In genomic region chr16:86534779-86535605, GRCh38 we compare ENCODE assay signal across 19 cellular contexts. TPM values are rescaled to one million over a fixed set of nuclear protein-coding genes. Genes with fewer than 3 reads are reported as not detected.
A peak's percentile ranks its signal among the peaks of the same experiment; 100 is the strongest.
DNase-seq lines count a peak whose midpoint lies in the region; ATAC-seq, FAIRE-seq and TF ChIP-seq lines count a peak whose summit lies in the region.
"Had no signal": no experiment of that assay in that cellular context is flagged by ENCODE, and none has a peak within 500 bp of the region (broad histone marks: within the 10 kb centered on the region; RNA-seq: fewer than 3 reads in every experiment).

No MANE protein-coding gene starts in this region.

- H3K36me3 ChIP-seq in osteoblast (ENCODE audit: insufficient read depth, low read length) (peaks cover 32% of the 10 kb centered on the region), HepG2 (replicated peaks in 1 of 2; ENCODE audit: control insufficient read depth in 1 of 2, insufficient read depth in 2 of 2, low read length in 2 of 2) (peaks cover 5 to 33% of the 10 kb centered on the region in 2 experiments; a peak in 4 of 5 replicates)

- H4K20me1 ChIP-seq in osteoblast (ENCODE audit: insufficient read depth, low read length) (peaks cover 2% of the 10 kb centered on the region), HepG2 (ENCODE audit: insufficient read depth, low read length) (no peaks in the 10 kb centered on the region)

- FAIRE-seq in HepG2 (lab: Jason Lieb, UNC), result no peak

- H3K9me3 ChIP-seq in osteoblast (ENCODE audit: low read depth, low read length) (no peaks in the 10 kb centered on the region), HepG2 (ENCODE audit: low read length) (no peaks in the 10 kb centered on the region)
- H3K9me3 ChIP-seq: BLaER1 treated with 17β-estradiol and CSF1 and Interleukin-3, amounts not matched to agents 10 nM and 100 nM had no signal

- no peak for ATAC-seq in HepG2
- ATAC-seq: K562 had no signal

- no peak for TF ChIP-seq POLR2A in HepG2 (IDR thresholded peaks at IDR 0.05; ENCODE audit: insufficient read depth in 1 of 2, low read depth in 2 of 2, low read length in 2 of 2)

- H3K79me2 ChIP-seq in osteoblast (ENCODE audit: insufficient read depth, low read length) (no peaks in the 10 kb centered on the region), HepG2 (ENCODE audit: insufficient read depth, low read length) (no peaks in the 10 kb centered on the region)

- H3K4me3 ChIP-seq in osteoblast (ENCODE audit: insufficient read depth, low read length) (no peak overlapping the region), HepG2 (replicated peaks in 1 of 3; ENCODE audit: insufficient read depth in 1 of 3, low read depth in 2 of 3, low read length in 3 of 3) (no peak overlapping the region)
- H3K4me3 ChIP-seq: BLaER1 treated with 17β-estradiol and CSF1 and Interleukin-3, amounts not matched to agents 10 nM and 100 nM; K562 had no signal

- no peak for TF ChIP-seq RAD21 in HepG2 (CRISPR knock-in tag; IDR thresholded peaks at IDR 0.05)

- POLR2A ChIA-PET in HepG2 (lab: Yijun Ruan, JAX), result no interaction called here

- no peak overlapping the region for H2AFZ ChIP-seq in osteoblast (ENCODE audit: low read length)
- H2AFZ ChIP-seq in HepG2 (ENCODE audit: low read length), result no peak overlapping the region

- CTCF ChIA-PET in HepG2 (lab: Yijun Ruan, JAX; ENCODE audit: low intra/inter-chr PET ratio, low total read pairs), result no interaction called here

- TF ChIP-seq EP300 in HepG2 (IDR thresholded peaks at IDR 0.05; ENCODE audit: low read depth in 2 of 2, low read length in 2 of 2) (no peak), HepG2 (CRISPR knock-in tag; IDR thresholded peaks at IDR 0.05; ENCODE audit: borderline replicate concordance) (no peak)

- H3K27ac ChIP-seq in osteoblast (ENCODE audit: low read depth, low read length) (no peak overlapping the region), HepG2 (ENCODE audit: extremely low read length, insufficient read depth, low read length) (no peak overlapping the region)
- H3K27ac ChIP-seq: BLaER1 treated with 17β-estradiol and CSF1 and Interleukin-3, amounts not matched to agents 10 nM and 100 nM; HL-60; RWPE1 had no signal

- no TSS peak for BruUV-seq in HepG2 (replicated peaks; lab: Mats Ljungman, UMichigan)

- peak in 45 of 58 donors; percentile 13 to 86 (median 52) for DNase-seq in anterior cingulate cortex (lab: John Stamatoyannopoulos, UW)
- peak; percentile 33 to 68 for DNase-seq in hippocampal formation (lab: John Stamatoyannopoulos, UW)
- DNase-seq in osteoblast (ENCODE audit: insufficient read length, low spot score, missing footprints), result peak; percentile 38
- peak; percentile 68 for DNase-seq in superior temporal gyrus (ENCODE audit: extremely low spot score)
- no peak for DNase-seq in H4 (ENCODE audit: low spot score)
- no peak for DNase-seq in T-helper 2 cell
- DNase-seq in HepG2 (ENCODE audit: low spot score), result no peak
- DNase-seq: HFFc6; NCI-H1048; NCI-H2107; NCI-H345; NCI-H69; NK-92 treated with Interleukin-12 subunit alpha and Interleukin-12 subunit beta, amount 100 ng/mL, for 24 hours; OCI-M1 had no signal

- WGBS in HepG2 (ENCODE audit: low lambda C conversion rate), result 90% methylated on average over 17 of the region's 18 CpGs

- H3K4me2 ChIP-seq in osteoblast (ENCODE audit: insufficient read depth, low read length) (no peak overlapping the region), HepG2 (ENCODE audit: low read depth, low read length) (no peak overlapping the region)
- H3K4me2 ChIP-seq: BLaER1 treated with 17β-estradiol and CSF1 and Interleukin-3, amounts not matched to agents 10 nM and 100 nM had no signal

- H3K4me1 ChIP-seq in osteoblast (ENCODE audit: insufficient read depth, low read length) (no peaks in the 10 kb centered on the region), HepG2 (ENCODE audit: insufficient read depth, low read length) (no peaks in the 10 kb centered on the region)
- H3K4me1 ChIP-seq: BLaER1 treated with 17β-estradiol and CSF1 and Interleukin-3, amounts not matched to agents 10 nM and 100 nM had no signal

- intact Hi-C loops in HepG2 (cut with micrococcal nuclease; ENCODE audit: unreplicated experiment), result no loop called here

- no peak overlapping the region for H3K9ac ChIP-seq in HepG2 (ENCODE audit: insufficient read depth, low read depth, low read length)
- H3K9ac ChIP-seq: BLaER1 treated with 17β-estradiol and CSF1 and Interleukin-3, amounts not matched to agents 10 nM and 100 nM had no signal

- H3K27me3 ChIP-seq in osteoblast (ENCODE audit: insufficient read depth, low read length) (no peaks in the 10 kb centered on the region), HepG2 (ENCODE audit: control insufficient read depth in 1 of 2, insufficient read depth in 2 of 2, low read length in 2 of 2) (no peaks in the 10 kb centered on the region)
- H3K27me3 ChIP-seq: BLaER1 treated with 17β-estradiol and CSF1 and Interleukin-3, amounts not matched to agents 10 nM and 100 nM had no signal

- in situ Hi-C loops in HepG2 (cut with HindIII; ENCODE audit: extremely low pct_ligation_motif_present, low pct_unique_long_range_greater_than_20kb), result no loop called here

- TF ChIP-seq CTCF in osteoblast (IDR thresholded peaks at IDR 0.05; ENCODE audit: extremely low read depth, low read depth, low read length) (no peak), HepG2 (CRISPR knock-in tag; IDR thresholded peaks at IDR 0.05) (no peak)

RNA-seq across cellular contexts. Expression of gene MTHFSD, which starts 20.0 kb away (rescaled TPM):
- total RNA-seq in osteoblast (18.5 and 20.3 TPM in 2 replicates), HepG2 (2016; rRNA removed; fragmentation: Illumina TruSeq; extraction: Trizol) (8.9 and 16.3 TPM in 2 replicates)
- 9.6 and 10.0 TPM in 2 replicates for total RNA-seq in H4 (2014; rRNA removed; shearing (Covaris generic))
- total RNA-seq in HepG2 (2016; cell fraction: cytosol; rRNA removed; fragmentation: Illumina TruSeq; extraction: Trizol; ENCODE audit: low read depth), result 3.0 and 3.2 TPM in 2 replicates
- 9.5 and 14.5 TPM in 2 replicates for total RNA-seq in HepG2 (2016; cell fraction: insoluble cytoplasmic fraction; rRNA removed; fragmentation: Illumina TruSeq; extraction: Trizol)
- 6.0 and 6.1 TPM in 2 replicates for total RNA-seq in HepG2 (2016; cell fraction: membrane; rRNA removed; fragmentation: Illumina TruSeq; extraction: Trizol)
- total RNA-seq in HepG2 (2016; cell fraction: nucleus; rRNA removed; fragmentation: Illumina TruSeq; extraction: Trizol), result 21.7 and 25.7 TPM in 2 replicates
- 14.2 and 15.8 TPM in 2 replicates for polyA plus RNA-seq in HepG2 (2011; rRNA removed)
- 5.8 and 6.4 TPM in 2 replicates for polyA plus RNA-seq in HepG2 (2011; cell fraction: cytosol; rRNA removed)
- 85.9 and 86.6 TPM in 2 replicates for polyA plus RNA-seq in HepG2 (2011; cell fraction: nucleus; rRNA removed)
- polyA plus RNA-seq in HepG2 (2012), result 8.3 and 11.3 TPM in 2 replicates
- polyA plus RNA-seq in HepG2 (2016; cell fraction: cytosol; fragmentation: Illumina TruSeq; extraction: Trizol; ENCODE audit: low read depth), result 1.9 and 2.3 TPM in 2 replicates
- 9.8 and 13.1 TPM in 2 replicates for polyA plus RNA-seq in HepG2 (2016; cell fraction: insoluble cytoplasmic fraction; fragmentation: Illumina TruSeq; extraction: Trizol; ENCODE audit: low read depth)
- polyA plus RNA-seq in HepG2 (2016; cell fraction: membrane; fragmentation: Illumina TruSeq; extraction: Trizol; ENCODE audit: low read depth), result 4.8 and 5.1 TPM in 2 replicates
- 28.2 and 29.9 TPM in 2 replicates for polyA plus RNA-seq in HepG2 (2016; cell fraction: nucleus; fragmentation: Illumina TruSeq; extraction: Trizol; ENCODE audit: insufficient read depth, low read depth)
- polyA minus RNA-seq in HepG2 (2011; rRNA and poly(A)+ RNA removed; ENCODE audit: low replicate concordance), result 27.7 and 27.8 TPM in 2 replicates
- 5.9 and 9.4 TPM in 2 replicates for polyA minus RNA-seq in HepG2 (2011; cell fraction: cytosol; rRNA and poly(A)+ RNA removed)
- 76.5 and 82.9 TPM in 2 replicates for polyA minus RNA-seq in HepG2 (2011; cell fraction: nucleus; rRNA and poly(A)+ RNA removed)

RNA-seq across cellular contexts. Expression of gene FOXF1, which starts 24.7 kb away (rescaled TPM):
- total RNA-seq in osteoblast (not detected in 2 replicates), HepG2 (2016; rRNA removed; fragmentation: Illumina TruSeq; extraction: Trizol) (not detected in 2 replicates)
- 12.3 and 20.2 TPM in 2 replicates for total RNA-seq in H4 (2014; rRNA removed; shearing (Covaris generic))
- total RNA-seq in HepG2 (2016; cell fraction: cytosol; rRNA removed; fragmentation: Illumina TruSeq; extraction: Trizol; ENCODE audit: low read depth), result not detected in 2 replicates
- not detected in 2 replicates for total RNA-seq in HepG2 (2016; cell fraction: insoluble cytoplasmic fraction; rRNA removed; fragmentation: Illumina TruSeq; extraction: Trizol)
- total RNA-seq in HepG2 (2016; cell fraction: membrane; rRNA removed; fragmentation: Illumina TruSeq; extraction: Trizol), result not detected in 2 replicates
- not detected in 2 replicates for total RNA-seq in HepG2 (2016; cell fraction: nucleus; rRNA removed; fragmentation: Illumina TruSeq; extraction: Trizol)
- polyA plus RNA-seq in HepG2 (2011; rRNA removed), result not detected in 2 replicates
- not detected in 2 replicates for polyA plus RNA-seq in HepG2 (2011; cell fraction: cytosol; rRNA removed)
- polyA plus RNA-seq in HepG2 (2011; cell fraction: nucleus; rRNA removed), result not detected in 2 replicates
- polyA plus RNA-seq in HepG2 (2012), result not detected in 2 replicates
- polyA plus RNA-seq in HepG2 (2016; cell fraction: cytosol; fragmentation: Illumina TruSeq; extraction: Trizol; ENCODE audit: low read depth), result not detected in 2 replicates
- not detected in 2 replicates for polyA plus RNA-seq in HepG2 (2016; cell fraction: insoluble cytoplasmic fraction; fragmentation: Illumina TruSeq; extraction: Trizol; ENCODE audit: low read depth)
- not detected in 2 replicates for polyA plus RNA-seq in HepG2 (2016; cell fraction: membrane; fragmentation: Illumina TruSeq; extraction: Trizol; ENCODE audit: low read depth)
- polyA plus RNA-seq in HepG2 (2016; cell fraction: nucleus; fragmentation: Illumina TruSeq; extraction: Trizol; ENCODE audit: insufficient read depth, low read depth), result not detected in 2 replicates
- 5.0 TPM in 1 of 2 replicates, not detected in the other for polyA minus RNA-seq in HepG2 (2011; rRNA and poly(A)+ RNA removed; ENCODE audit: low replicate concordance)
- not detected in 2 replicates for polyA minus RNA-seq in HepG2 (2011; cell fraction: cytosol; rRNA and poly(A)+ RNA removed)
- not detected in 2 replicates for polyA minus RNA-seq in HepG2 (2011; cell fraction: nucleus; rRNA and poly(A)+ RNA removed)
- total RNA-seq: H1 had no signal
- polyA plus RNA-seq: K562 had no signal

RNA-seq across cellular contexts. Expression of gene FOXC2, which starts 31.6 kb away (rescaled TPM):
- 2.2 and 2.4 TPM in 2 replicates for total RNA-seq in osteoblast
- 0.12 and 0.60 TPM in 2 replicates for total RNA-seq in H4 (2014; rRNA removed; shearing (Covaris generic))
- total RNA-seq in HepG2 (2016; rRNA removed; fragmentation: Illumina TruSeq; extraction: Trizol), result not detected in 2 replicates
- not detected in 2 replicates for total RNA-seq in HepG2 (2016; cell fraction: cytosol; rRNA removed; fragmentation: Illumina TruSeq; extraction: Trizol; ENCODE audit: low read depth)
- total RNA-seq in HepG2 (2016; cell fraction: insoluble cytoplasmic fraction; rRNA removed; fragmentation: Illumina TruSeq; extraction: Trizol), result not detected in 2 replicates
- total RNA-seq in HepG2 (2016; cell fraction: membrane; rRNA removed; fragmentation: Illumina TruSeq; extraction: Trizol), result not detected in 2 replicates
- not detected in 2 replicates for total RNA-seq in HepG2 (2016; cell fraction: nucleus; rRNA removed; fragmentation: Illumina TruSeq; extraction: Trizol)
- polyA plus RNA-seq in HepG2 (2011; rRNA removed), result 0.05 TPM in 1 of 2 replicates, not detected in the other
- polyA plus RNA-seq in HepG2 (2011; cell fraction: cytosol; rRNA removed), result not detected in 2 replicates
- 0.26 and 0.31 TPM in 2 replicates for polyA plus RNA-seq in HepG2 (2011; cell fraction: nucleus; rRNA removed)
- polyA plus RNA-seq in HepG2 (2012), result 0.08 TPM in 1 of 2 replicates, not detected in the other
- not detected in 2 replicates for polyA plus RNA-seq in HepG2 (2016; cell fraction: cytosol; fragmentation: Illumina TruSeq; extraction: Trizol; ENCODE audit: low read depth)
- not detected in 2 replicates for polyA plus RNA-seq in HepG2 (2016; cell fraction: insoluble cytoplasmic fraction; fragmentation: Illumina TruSeq; extraction: Trizol; ENCODE audit: low read depth)
- not detected in 2 replicates for polyA plus RNA-seq in HepG2 (2016; cell fraction: membrane; fragmentation: Illumina TruSeq; extraction: Trizol; ENCODE audit: low read depth)
- not detected in 2 replicates for polyA plus RNA-seq in HepG2 (2016; cell fraction: nucleus; fragmentation: Illumina TruSeq; extraction: Trizol; ENCODE audit: insufficient read depth, low read depth)
- 0.82 TPM in 1 of 2 replicates, not detected in the other for polyA minus RNA-seq in HepG2 (2011; rRNA and poly(A)+ RNA removed; ENCODE audit: low replicate concordance)
- polyA minus RNA-seq in HepG2 (2011; cell fraction: cytosol; rRNA and poly(A)+ RNA removed), result not detected in 2 replicates
- polyA minus RNA-seq in HepG2 (2011; cell fraction: nucleus; rRNA and poly(A)+ RNA removed), result 0.13 TPM in 1 of 2 replicates, not detected in the other
- polyA plus RNA-seq: H1 had no signal

RNA-seq across cellular contexts. Expression of gene FOXL1, which starts 43.4 kb away (rescaled TPM):
- total RNA-seq in osteoblast (2.5 and 3.2 TPM in 2 replicates), HepG2 (2016; rRNA removed; fragmentation: Illumina TruSeq; extraction: Trizol) (not detected in 2 replicates)
- 0.75 and 0.86 TPM in 2 replicates for total RNA-seq in H4 (2014; rRNA removed; shearing (Covaris generic))
- total RNA-seq in HepG2 (2016; cell fraction: cytosol; rRNA removed; fragmentation: Illumina TruSeq; extraction: Trizol; ENCODE audit: low read depth), result not detected in 2 replicates
- not detected in 2 replicates for total RNA-seq in HepG2 (2016; cell fraction: insoluble cytoplasmic fraction; rRNA removed; fragmentation: Illumina TruSeq; extraction: Trizol)
- not detected in 2 replicates for total RNA-seq in HepG2 (2016; cell fraction: membrane; rRNA removed; fragmentation: Illumina TruSeq; extraction: Trizol)
- total RNA-seq in HepG2 (2016; cell fraction: nucleus; rRNA removed; fragmentation: Illumina TruSeq; extraction: Trizol), result not detected in 2 replicates
- polyA plus RNA-seq in HepG2 (2011; rRNA removed), result not detected in 2 replicates
- 0.01 TPM in 1 of 2 replicates, not detected in the other for polyA plus RNA-seq in HepG2 (2011; cell fraction: cytosol; rRNA removed)
- polyA plus RNA-seq in HepG2 (2011; cell fraction: nucleus; rRNA removed), result not detected in 2 replicates
- not detected in 2 replicates for polyA plus RNA-seq in HepG2 (2012)
- not detected in 2 replicates for polyA plus RNA-seq in HepG2 (2016; cell fraction: cytosol; fragmentation: Illumina TruSeq; extraction: Trizol; ENCODE audit: low read depth)
- not detected in 2 replicates for polyA plus RNA-seq in HepG2 (2016; cell fraction: insoluble cytoplasmic fraction; fragmentation: Illumina TruSeq; extraction: Trizol; ENCODE audit: low read depth)
- not detected in 2 replicates for polyA plus RNA-seq in HepG2 (2016; cell fraction: membrane; fragmentation: Illumina TruSeq; extraction: Trizol; ENCODE audit: low read depth)
- not detected in 2 replicates for polyA plus RNA-seq in HepG2 (2016; cell fraction: nucleus; fragmentation: Illumina TruSeq; extraction: Trizol; ENCODE audit: insufficient read depth, low read depth)
- 1.1 TPM in 1 of 2 replicates, not detected in the other for polyA minus RNA-seq in HepG2 (2011; rRNA and poly(A)+ RNA removed; ENCODE audit: low replicate concordance)
- not detected in 2 replicates for polyA minus RNA-seq in HepG2 (2011; cell fraction: cytosol; rRNA and poly(A)+ RNA removed)
- polyA minus RNA-seq in HepG2 (2011; cell fraction: nucleus; rRNA and poly(A)+ RNA removed), result not detected in 2 replicates
- total RNA-seq: H1, K562 had no signal
- polyA plus RNA-seq: K562 had no signal

Comparison
In these comparisons a context has a peak if more than half of its experiments do, and no peak if none do; other contexts are left out.
1. DNase-seq: peak in anterior cingulate cortex (45 of 58), hippocampal formation (2 of 2), osteoblast (single experiment) and superior temporal gyrus (single experiment); none in H4 (single experiment), T-helper 2 cell (0 of 5) and HepG2 (single experiment).
2. RNA of gene FOXF1, which starts 24.7 kb away (total RNA-seq): 12.3 to 20.2 TPM in H4; not detected in osteoblast and not detected in HepG2; every median in the first group is over 10 times any median in the second.